Comparison of ENCODE assay signal across 3 cellular contexts in genomic region chr1:188137221-188137620, GRCh38.
A peak's percentile ranks its signal among the peaks of the same experiment; 100 is the strongest.
TF ChIP-seq lines count a peak whose summit lies in the region.

No MANE protein-coding gene starts in this region.

TF ChIP-seq in HepG2, 621 proteins besides CTCF, POLR2A, EP300 and RAD21 (continued from another document):
- TF ChIP-seq MAFK (conservative IDR thresholded peaks at IDR 0.05 in 1 of 2, IDR thresholded peaks at IDR 0.05 in 1 of 2; ENCODE audit: low read length in 2 of 2) = peak; percentile 40 to 60; a peak in 2 of 4 replicates
TF ChIP-seq in HepG2: peak in this region for 2.

TF ChIP-seq in K562, 482 proteins besides CTCF, POLR2A, EP300 and RAD21 (continued from another document):
- TF ChIP-seq POLR2AphosphoS5 (IDR thresholded peaks at IDR 0.05; ENCODE audit: control insufficient read depth, insufficient read depth, low read depth, low read length) (no peak), MAFF (IDR thresholded peaks at IDR 0.05; ENCODE audit: low read length) (peak; percentile 33; the same call in 1 of the 2 replicates), SIX5 (IDR thresholded peaks at IDR 0.05; ENCODE audit: borderline replicate concordance in 1 of 2, insufficient read depth in 1 of 2, low read depth in 1 of 2, low read length in 2 of 2) (no peak), GABPB1 (CRISPR knock-in tag; IDR thresholded peaks at IDR 0.05) (no peak), KLF16 (IDR thresholded peaks at IDR 0.05) (no peak), ZNF23 (CRISPR knock-in tag; IDR thresholded peaks at IDR 0.05) (no peak), FOXK2 (conservative IDR thresholded peaks at IDR 0.05 in 1 of 2, IDR thresholded peaks at IDR 0.05 in 1 of 2; ENCODE audit: low read depth in 2 of 2) (no peak), KDM5B (IDR thresholded peaks at IDR 0.05; ENCODE audit: insufficient replicate concordance, low read depth, low read length) (no peak), GTF2F1 (IDR thresholded peaks at IDR 0.05; ENCODE audit: low read depth, low read length) (no peak), HDAC6 (IDR thresholded peaks at IDR 0.05; ENCODE audit: low read depth, low read length) (no peak), ZNF316 (IDR thresholded peaks at IDR 0.05) (peak; percentile 40; the same call in 1 of the 2 replicates), ZBTB40 (IDR thresholded peaks at IDR 0.05) (no peak), ZBTB40 (CRISPR knock-in tag; IDR thresholded peaks at IDR 0.05) (no peak)
- TF ChIP-seq, protein P1, sequence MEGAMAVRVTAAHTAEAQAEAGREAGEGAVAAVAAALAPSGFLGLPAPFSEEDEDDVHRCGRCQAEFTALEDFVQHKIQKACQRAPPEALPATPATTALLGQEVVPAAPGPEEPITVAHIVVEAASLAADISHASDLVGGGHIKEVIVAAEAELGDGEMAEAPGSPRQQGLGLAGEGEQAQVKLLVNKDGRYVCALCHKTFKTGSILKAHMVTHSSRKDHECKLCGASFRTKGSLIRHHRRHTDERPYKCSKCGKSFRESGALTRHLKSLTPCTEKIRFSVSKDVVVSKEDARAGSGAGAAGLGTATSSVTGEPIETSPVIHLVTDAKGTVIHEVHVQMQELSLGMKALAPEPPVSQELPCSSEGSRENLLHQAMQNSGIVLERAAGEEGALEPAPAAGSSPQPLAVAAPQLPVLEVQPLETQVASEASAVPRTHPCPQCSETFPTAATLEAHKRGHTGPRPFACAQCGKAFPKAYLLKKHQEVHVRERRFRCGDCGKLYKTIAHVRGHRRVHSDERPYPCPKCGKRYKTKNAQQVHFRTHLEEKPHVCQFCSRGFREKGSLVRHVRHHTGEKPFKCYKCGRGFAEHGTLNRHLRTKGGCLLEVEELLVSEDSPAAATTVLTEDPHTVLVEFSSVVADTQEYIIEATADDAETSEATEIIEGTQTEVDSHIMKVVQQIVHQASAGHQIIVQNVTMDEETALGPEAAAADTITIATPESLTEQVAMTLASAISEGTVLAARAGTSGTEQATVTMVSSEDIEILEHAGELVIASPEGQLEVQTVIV (CRISPR knock-in tag; IDR thresholded peaks at IDR 0.05; ENCODE audit: borderline replicate concordance) = no peak

TF ChIP-seq in WTC11, 78 proteins besides CTCF, POLR2A, EP300 and RAD21:
- TF ChIP-seq, protein P2, sequence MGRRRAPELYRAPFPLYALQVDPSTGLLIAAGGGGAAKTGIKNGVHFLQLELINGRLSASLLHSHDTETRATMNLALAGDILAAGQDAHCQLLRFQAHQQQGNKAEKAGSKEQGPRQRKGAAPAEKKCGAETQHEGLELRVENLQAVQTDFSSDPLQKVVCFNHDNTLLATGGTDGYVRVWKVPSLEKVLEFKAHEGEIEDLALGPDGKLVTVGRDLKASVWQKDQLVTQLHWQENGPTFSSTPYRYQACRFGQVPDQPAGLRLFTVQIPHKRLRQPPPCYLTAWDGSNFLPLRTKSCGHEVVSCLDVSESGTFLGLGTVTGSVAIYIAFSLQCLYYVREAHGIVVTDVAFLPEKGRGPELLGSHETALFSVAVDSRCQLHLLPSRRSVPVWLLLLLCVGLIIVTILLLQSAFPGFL (CRISPR knock-in tag; IDR thresholded peaks at IDR 0.05; ENCODE audit: borderline replicate concordance) = no peak
- TF ChIP-seq ELF4 (CRISPR knock-in tag; IDR thresholded peaks at IDR 0.05; ENCODE audit: low read depth) (no peak), ZNF317 (CRISPR knock-in tag; IDR thresholded peaks at IDR 0.05; ENCODE audit: borderline replicate concordance, low read depth) (no peak), NR2C2 (CRISPR knock-in tag; IDR thresholded peaks at IDR 0.05) (no peak), AR (CRISPR knock-in tag; IDR thresholded peaks at IDR 0.05) (no peak), IRF2 (CRISPR knock-in tag; IDR thresholded peaks at IDR 0.05; ENCODE audit: borderline replicate concordance, low read depth) (no peak), ZNF263 (CRISPR knock-in tag; IDR thresholded peaks at IDR 0.05; ENCODE audit: low read depth) (no peak), FOXJ3 (CRISPR knock-in tag; IDR thresholded peaks at IDR 0.05; ENCODE audit: borderline replicate concordance) (no peak), PRDM15 (CRISPR knock-in tag; IDR thresholded peaks at IDR 0.05) (no peak), IRF1 (CRISPR knock-in tag; IDR thresholded peaks at IDR 0.05) (no peak), ZBTB21 (CRISPR knock-in tag; IDR thresholded peaks at IDR 0.05; ENCODE audit: borderline replicate concordance) (no peak), TEAD1 (CRISPR knock-in tag; IDR thresholded peaks at IDR 0.05) (no peak)
- TF ChIP-seq, protein P3, sequence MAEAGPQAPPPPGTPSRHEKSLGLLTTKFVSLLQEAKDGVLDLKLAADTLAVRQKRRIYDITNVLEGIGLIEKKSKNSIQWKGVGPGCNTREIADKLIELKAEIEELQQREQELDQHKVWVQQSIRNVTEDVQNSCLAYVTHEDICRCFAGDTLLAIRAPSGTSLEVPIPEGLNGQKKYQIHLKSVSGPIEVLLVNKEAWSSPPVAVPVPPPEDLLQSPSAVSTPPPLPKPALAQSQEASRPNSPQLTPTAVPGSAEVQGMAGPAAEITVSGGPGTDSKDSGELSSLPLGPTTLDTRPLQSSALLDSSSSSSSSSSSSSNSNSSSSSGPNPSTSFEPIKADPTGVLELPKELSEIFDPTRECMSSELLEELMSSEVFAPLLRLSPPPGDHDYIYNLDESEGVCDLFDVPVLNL (CRISPR knock-in tag; IDR thresholded peaks at IDR 0.05; ENCODE audit: borderline replicate concordance, low read depth) = no peak
